Comparison of ENCODE assay signal across 8 cellular contexts in the genomic region with DNA sequence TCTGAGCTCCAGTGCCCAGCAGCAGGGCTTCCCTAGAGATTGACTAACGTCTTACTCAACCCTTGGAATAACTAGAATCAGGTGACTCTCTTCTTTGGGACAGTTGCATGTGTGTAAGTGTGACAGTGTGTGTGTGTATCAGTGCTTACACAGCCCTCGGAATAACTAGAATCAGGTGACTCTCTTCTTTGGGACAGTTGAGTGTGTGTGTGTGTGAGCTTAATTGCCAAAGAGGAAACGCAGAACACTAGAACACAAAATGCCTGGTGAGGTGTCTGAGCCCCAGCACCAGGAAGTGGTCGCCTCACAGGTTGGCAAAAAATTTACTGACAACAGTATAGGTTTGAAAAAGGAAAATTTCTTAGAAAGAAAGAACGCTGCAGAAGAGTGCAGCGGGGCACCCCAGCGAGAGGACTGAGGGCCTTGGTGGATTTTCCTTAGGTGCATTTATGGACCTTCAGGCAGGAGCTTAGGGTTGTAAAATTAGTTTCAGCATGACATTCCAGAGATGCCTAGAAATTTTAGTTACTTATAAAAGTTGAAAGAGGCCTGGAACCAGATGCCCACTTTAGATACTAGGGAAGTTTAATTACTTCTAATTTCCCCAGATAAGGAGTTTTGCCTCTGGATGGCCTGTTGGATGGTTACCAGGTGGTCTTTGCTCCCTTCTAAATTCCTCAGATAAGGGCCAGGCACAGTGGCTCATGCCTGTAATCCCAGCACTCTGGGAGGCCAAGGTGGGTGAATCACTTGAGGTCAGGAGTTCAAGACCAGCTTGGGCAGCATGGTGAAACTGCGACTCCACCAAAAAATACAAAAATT. TPM values are rescaled to one million over a fixed set of nuclear protein-coding genes. Genes with fewer than 3 reads are reported as not detected.
A peak's percentile ranks its signal among the peaks of the same experiment; 100 is the strongest.
DNase-seq lines count a peak whose midpoint lies in the region; ATAC-seq and TF ChIP-seq lines count a peak whose summit lies in the region.

No MANE protein-coding gene starts in this region.

- peak overlapping the region; percentile 89 to 98 (median 94) for H3K27ac Mint-ChIP-seq in immature natural killer cell

- H3K4me2 ChIP-seq in HCT116 (ENCODE audit: low read length): peak overlapping the region; percentile 60

- peak overlapping the region; percentile 97 for H3K27ac ChIP-seq in 22Rv1
- no peak overlapping the region for H3K27ac ChIP-seq in HCT116 (ENCODE audit: low read depth, low read length)
- H3K27ac ChIP-seq in A673 (ENCODE audit: low read depth, low read length, poor library complexity, severe bottlenecking): no peak overlapping the region

- intact Hi-C loops in HCT116 (cut with micrococcal nuclease): no loop called here
- intact Hi-C loops in A673 (cut with micrococcal nuclease; ENCODE audit: unreplicated experiment): no loop called here

- BruUV-seq in HCT116 (replicated peaks; lab: Mats Ljungman, UMichigan) (no TSS peak), A673 (replicated peaks; lab: Mats Ljungman, UMichigan) (no TSS peak)

- no peaks in the 10 kb centered on the region for H3K27me3 ChIP-seq in HCT116 (ENCODE audit: insufficient read depth, low read length)
- H3K27me3 ChIP-seq in A673 (replicated peaks; ENCODE audit: insufficient read depth, low read depth, low read length, poor library complexity): no peaks in the 10 kb centered on the region

- H3K36me3 ChIP-seq in HCT116 (ENCODE audit: control insufficient read depth in 1 of 2, insufficient read depth in 2 of 2, low read length in 2 of 2) (no peaks in the 10 kb centered on the region), A673 (ENCODE audit: insufficient read depth, low read length, poor library complexity, severe bottlenecking) (no peaks in the 10 kb centered on the region)

- H3K9me3 ChIP-seq in HCT116 (ENCODE audit: control insufficient read depth in 1 of 2, insufficient read depth in 1 of 2, low read depth in 1 of 2, low read length in 2 of 2) (no peaks in the 10 kb centered on the region), A673 (ENCODE audit: low read depth, low read length, poor library complexity, severe bottlenecking) (no peaks in the 10 kb centered on the region)

- H3K9me2 ChIP-seq in HCT116 (ENCODE audit: insufficient read depth): no peaks in the 10 kb centered on the region

- no peak for TF ChIP-seq RAD21 in HCT116 (IDR thresholded peaks at IDR 0.05; ENCODE audit: low read depth)

- no peaks in the 10 kb centered on the region for H4K20me1 ChIP-seq in HCT116 (ENCODE audit: insufficient read depth)

- peak overlapping the region; percentile 45 for H3K4me3 Mint-ChIP-seq in activated T-cell treated with anti-CD3 and anti-CD28 coated beads, Interleukin-2, amount 50 U/mL, for 4 hours
- H3K4me3 Mint-ChIP-seq in immature natural killer cell: peak overlapping the region; percentile 66 to 79 (median 75)

- H3K4me1 Mint-ChIP-seq in activated T-cell treated with anti-CD3 and anti-CD28 coated beads, Interleukin-2, amount 50 U/mL, for 4 hours (ENCODE audit: low read depth): peaks cover 49% of the 10 kb centered on the region
- peaks cover 58 to 69% of the 10 kb centered on the region in 2 donors for H3K4me1 Mint-ChIP-seq in immature natural killer cell

- H3K4me3 ChIP-seq in HCT116 (replicated peaks in 1 of 2; ENCODE audit: low read depth in 1 of 2, low read length in 2 of 2) (peak overlapping the region in 1 of 2 experiments; percentile 14; a peak in 1 of 4 replicates), A673 (ENCODE audit: low read depth, low read length, poor library complexity, severe bottlenecking) (no peak overlapping the region)

- H3K27me3 Mint-ChIP-seq in activated T-cell treated with anti-CD3 and anti-CD28 coated beads, Interleukin-2, amount 50 U/mL, for 4 hours (ENCODE audit: low read depth): no peaks in the 10 kb centered on the region
- peaks cover 12 to 28% (median 23%) of the 10 kb centered on the region in 3 donors for H3K27me3 Mint-ChIP-seq in immature natural killer cell (ENCODE audit: low read depth in 3 of 3)

- peaks cover 4% of the 10 kb centered on the region for H3K36me3 Mint-ChIP-seq in activated T-cell treated with anti-CD3 and anti-CD28 coated beads, Interleukin-2, amount 50 U/mL, for 4 hours (ENCODE audit: insufficient read depth)
- H3K36me3 Mint-ChIP-seq in immature natural killer cell: peaks cover 0 to 5% (median 0%) of the 10 kb centered on the region in 3 donors

- H3K9ac ChIP-seq in HCT116 (ENCODE audit: low read length): peak overlapping the region; percentile 19

- ATAC-seq in HCT116 (no peak), GM19452 (IDR thresholded peaks at IDR 0.05; ENCODE audit: unreplicated experiment) (no peak), omental fat pad (ENCODE audit: low FRiP score) (no peak), HG02763 (IDR thresholded peaks at IDR 0.05; ENCODE audit: unreplicated experiment) (no peak)
- no peak for ATAC-seq in activated T-cell treated with anti-CD3 and anti-CD28 coated beads, Interleukin-2, amount 50 U/mL, for 4 hours

- no peak for TF ChIP-seq POLR2A in HCT116 (IDR thresholded peaks at IDR 0.05; ENCODE audit: borderline replicate concordance, extremely low read depth, insufficient read depth, insufficient read length)

- no peak overlapping the region for H2AFZ ChIP-seq in HCT116 (ENCODE audit: low read depth, low read length, poor library complexity, severe bottlenecking)

- no peak for TF ChIP-seq CTCF in 22Rv1 (IDR thresholded peaks at IDR 0.05)
- TF ChIP-seq CTCF in HCT116 (IDR thresholded peaks at IDR 0.05 in 2 of 3, conservative IDR thresholded peaks at IDR 0.05 in 1 of 3; ENCODE audit: borderline replicate concordance in 1 of 3, insufficient read depth in 1 of 3, low read depth in 2 of 3, low read length in 2 of 3): no peak
- no peak for TF ChIP-seq CTCF in omental fat pad (IDR thresholded peaks at IDR 0.05)
- TF ChIP-seq CTCF in A673 (conservative IDR thresholded peaks at IDR 0.05; ENCODE audit: low read depth, low read length): no peak

- DNase-seq in HCT116 (ENCODE audit: low read depth, low spot score) (no peak), immature natural killer cell (peak; percentile 59 to 65 (median 64)), omental fat pad (ENCODE audit: low spot score) (no peak), A673 (ENCODE audit: low spot score) (no peak)
- peak; percentile 24 for DNase-seq in activated T-cell treated with anti-CD3 and anti-CD28 coated beads, Interleukin-2, amount 50 U/mL, for 4 hours

- POLR2A ChIA-PET in HCT116 (lab: Charles Lee) (no interaction called here), A673 (lab: Charles Lee; ENCODE audit: low non-redundant PET) (no interaction called here)

- CTCF ChIA-PET in HCT116 (lab: Charles Lee): interaction anchor here (1.3 to 1.5 kb wide), 2 partner anchors 45 to 62 kb away, joined by 4 to 5 read pairs; no protein-coding TSS in a partner anchor
- CTCF ChIA-PET in A673 (lab: Charles Lee): no interaction called here

- no peaks in the 10 kb centered on the region for H3K9me3 Mint-ChIP-seq in activated T-cell treated with anti-CD3 and anti-CD28 coated beads, Interleukin-2, amount 50 U/mL, for 4 hours
- H3K9me3 Mint-ChIP-seq in immature natural killer cell: no peaks in the 10 kb centered on the region

- H3K4me1 ChIP-seq in HCT116 (ENCODE audit: control insufficient read depth in 1 of 2, insufficient read depth in 2 of 2, low read length in 2 of 2): peaks cover 10 to 49% of the 10 kb centered on the region in 2 experiments; a peak in 3 of 4 replicates
- peaks cover 7% of the 10 kb centered on the region for H3K4me1 ChIP-seq in A673 (ENCODE audit: insufficient read depth, low read length, poor library complexity, severe bottlenecking)

- H3K79me2 ChIP-seq in HCT116 (ENCODE audit: insufficient read depth, low read length): peaks cover 17% of the 10 kb centered on the region

- RAD21 ChIA-PET in HCT116 (lab: Charles Lee; ENCODE audit: low non-redundant PET in 1 of 2, low total read pairs in 2 of 2, uncharacterized antibody in 2 of 2, unreplicated experiment in 2 of 2): no interaction called here

TF ChIP-seq in HCT116, 20 proteins besides CTCF, POLR2A, EP300 and RAD21 (continues in another document):
- TF ChIP-seq SRF (IDR thresholded peaks at IDR 0.05; ENCODE audit: low read depth) (no peak), CBX3 (IDR thresholded peaks at IDR 0.05; ENCODE audit: low read depth) (no peak), YY1 (IDR thresholded peaks at IDR 0.05; ENCODE audit: extremely low read depth, insufficient replicate concordance, low read depth, low read length) (no peak), TCF7L2 (IDR thresholded peaks at IDR 0.05; ENCODE audit: borderline replicate concordance, extremely low read depth, insufficient read depth, insufficient read length) (no peak), JUND (IDR thresholded peaks at IDR 0.05) (no peak)

RNA-seq across cellular contexts. Expression of a gene that starts 3.7 kb away (rescaled TPM):
- total RNA-seq in HCT116 (2021; ENCODE audit: unreplicated experiment): 89.7 TPM
- polyA plus RNA-seq in HCT116 (2012): 50.1 and 56.1 TPM in 2 replicates
- 100 to 1,000 TPM; 107 to 119 (median 115) TPM for total RNA-seq in activated T-cell treated with anti-CD3 and anti-CD28 coated beads, Interleukin-2, amount 50 U/mL, for 4 hours
- 10 to 100 TPM; 76.9 to 99.5 (median 81.5) TPM for polyA plus RNA-seq in immature natural killer cell
- 10 to 100 TPM; 42.9 to 56.9 (median 51.4) TPM for total RNA-seq in omental fat pad
- 50.1 and 54.3 TPM in 2 replicates for total RNA-seq in A673 (2021)

RNA-seq across cellular contexts. Expression of a gene that starts 5.4 kb away (rescaled TPM):
- total RNA-seq in HCT116 (2021; ENCODE audit: unreplicated experiment) (9.1 TPM), omental fat pad (10 to 100 TPM; 12.7 to 63.5 (median 41.4) TPM), A673 (2021) (4.3 and 5.1 TPM in 2 replicates)
- polyA plus RNA-seq in HCT116 (2012): 6.4 and 8.3 TPM in 2 replicates
- 10 to 100 TPM; 13.0 to 15.5 (median 13.3) TPM for total RNA-seq in activated T-cell treated with anti-CD3 and anti-CD28 coated beads, Interleukin-2, amount 50 U/mL, for 4 hours
- polyA plus RNA-seq in immature natural killer cell: 10 to 100 TPM in 2 of 3 donors, 1 to 10 TPM in 1; 8.2 to 14.5 (median 12.1) TPM

RNA-seq across cellular contexts. Expression of a gene that starts 33.9 kb away (rescaled TPM):
- total RNA-seq in HCT116 (2021; ENCODE audit: unreplicated experiment) (5.5 TPM), omental fat pad (10 to 100 TPM in 3 of 4 donors, 1 to 10 TPM in 1; 6.7 to 24.9 (median 14.1) TPM), A673 (2021) (1.3 and 1.8 TPM in 2 replicates)
- 6.1 and 7.7 TPM in 2 replicates for polyA plus RNA-seq in HCT116 (2012)
- total RNA-seq in activated T-cell treated with anti-CD3 and anti-CD28 coated beads, Interleukin-2, amount 50 U/mL, for 4 hours: 1 to 10 TPM; 6.4 to 8.4 (median 6.6) TPM
- 1 to 10 TPM in 1 of 3 donors, under 1 TPM in 2; 0.31 to 1.8 (median 0.73) TPM for polyA plus RNA-seq in immature natural killer cell

RNA-seq across cellular contexts. Expression of a gene that starts 36.6 kb away (rescaled TPM):
- total RNA-seq in HCT116 (2021; ENCODE audit: unreplicated experiment) (16.6 TPM), omental fat pad (10 to 100 TPM; 17.0 to 32.2 (median 23.9) TPM), A673 (2021) (3.6 and 5.8 TPM in 2 replicates)
- 18.3 and 18.8 TPM in 2 replicates for polyA plus RNA-seq in HCT116 (2012)
- 10 to 100 TPM; 26.6 to 40.0 (median 39.7) TPM for total RNA-seq in activated T-cell treated with anti-CD3 and anti-CD28 coated beads, Interleukin-2, amount 50 U/mL, for 4 hours
- 10 to 100 TPM; 57.1 to 83.6 (median 66.8) TPM for polyA plus RNA-seq in immature natural killer cell

RNA-seq across cellular contexts. Expression of a gene that starts 43.2 kb away (rescaled TPM):
- 100 TPM for total RNA-seq in HCT116 (2021; ENCODE audit: unreplicated experiment)
- polyA plus RNA-seq in HCT116 (2012): 139 and 142 TPM in 2 replicates
- 10 to 100 TPM; 69.7 to 76.5 (median 72.8) TPM for total RNA-seq in activated T-cell treated with anti-CD3 and anti-CD28 coated beads, Interleukin-2, amount 50 U/mL, for 4 hours
- polyA plus RNA-seq in immature natural killer cell: 100 to 1,000 TPM in 2 of 3 donors, 10 to 100 TPM in 1; 96.4 to 159 (median 143) TPM
- total RNA-seq in omental fat pad: 100 to 1,000 TPM in 1 of 4 donors, 10 to 100 TPM in 3; 50.1 to 116 (median 78.3) TPM
- total RNA-seq in A673 (2021): 18.3 and 21.0 TPM in 2 replicates

Comparison
In these comparisons a context has a peak if more than half of its experiments do, and no peak if none do; other contexts are left out.
1. DNase-seq: peak in activated T-cell treated with anti-CD3 and anti-CD28 coated beads, Interleukin-2, amount 50 U/mL, for 4 hours (single experiment) and immature natural killer cell (3 of 3); none in HCT116 (single experiment), omental fat pad (single experiment) and A673 (single experiment).